ENCODE assay signal across 9 cellular contexts in the genomic region with DNA sequence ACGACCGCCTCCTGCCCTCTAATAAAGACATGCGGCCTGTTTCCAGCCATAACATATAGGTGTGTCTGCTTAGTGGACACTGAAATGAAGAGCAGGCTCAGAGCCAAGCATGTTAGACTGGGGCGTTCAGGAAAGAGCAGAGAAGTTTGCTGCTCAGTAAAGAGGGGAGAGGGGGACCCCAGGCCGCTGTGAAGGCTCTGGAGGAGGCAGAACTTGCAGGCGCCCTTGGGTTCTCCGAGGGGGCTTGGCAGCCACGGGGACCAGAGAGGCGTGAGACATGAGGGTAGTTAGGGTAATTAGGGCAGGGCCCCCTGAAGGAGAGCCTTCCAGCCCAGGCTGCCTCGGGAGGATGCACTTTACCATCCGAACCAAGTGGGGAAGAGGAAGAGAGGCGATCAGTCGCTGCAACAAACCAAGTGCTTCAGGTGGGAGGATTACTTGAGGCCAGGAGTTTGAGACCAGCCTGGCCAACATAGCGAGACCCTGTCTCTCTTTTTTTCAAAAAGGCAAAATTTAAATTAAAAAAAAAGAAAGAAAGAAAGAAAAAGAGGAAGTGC. TPM values are rescaled to one million over a fixed set of nuclear protein-coding genes. Genes with fewer than 3 reads are reported as not detected.
DNase-seq lines count a peak whose midpoint lies in the region; TF ChIP-seq lines count a peak whose summit lies in the region.
"Had no signal": no experiment of that assay in that cellular context is flagged by ENCODE, and none has a peak within 500 bp of the region (broad histone marks: within the 10 kb centered on the region; RNA-seq: fewer than 3 reads in every experiment).

No MANE protein-coding gene starts in this region.

- intact Hi-C loops in activated naive CD4-positive, alpha-beta T cell treated with anti-CD3 and anti-CD28 coated beads for 36 hours (cut with micrococcal nuclease) = loop anchor here (1.0 to 10.0 kb wide), 9 partner anchors 9 to 913 kb away; a partner anchor contains a TSS
- intact Hi-C loops in ascending aorta (cut with DNase I) = no loop called here

- no peaks in the 10 kb centered on the region for H3K36me3 ChIP-seq in ascending aorta
- no peaks in the 10 kb centered on the region for H3K36me3 ChIP-seq in mesendoderm (ENCODE audit: control insufficient read depth, insufficient read depth, low read length)

- H2BK15ac ChIP-seq in mesendoderm (replicated peaks; ENCODE audit: low read depth) = no peak overlapping the region

- H3K4me3 Mint-ChIP-seq in activated naive CD4-positive, alpha-beta T cell treated with anti-CD3 and anti-CD28 coated beads for 36 hours = peak overlapping the region; percentile 85
- peak overlapping the region; percentile 90 for H3K4me3 Mint-ChIP-seq in type B pancreatic cell

- no peaks in the 10 kb centered on the region for H3K79me2 ChIP-seq in mesendoderm (ENCODE audit: control insufficient read depth, insufficient read depth, low read length)

- WGBS in mesendoderm (ENCODE audit: extremely low coverage, insufficient coverage, low lambda C conversion rate) = no CpG with 5 or more reads among the region's 14 CpGs

- no peak for TF ChIP-seq CTCF in ascending aorta (IDR thresholded peaks at IDR 0.05)
- TF ChIP-seq CTCF in type B pancreatic cell (conservative IDR thresholded peaks at IDR 0.05) = no peak
- no peak for TF ChIP-seq CTCF in foreskin fibroblast (IDR thresholded peaks at IDR 0.05; ENCODE audit: low read depth, low read length)

- H3K4me2 ChIP-seq in mesendoderm (ENCODE audit: low read length) = no peak overlapping the region

- H3K27me3 Mint-ChIP-seq in activated naive CD4-positive, alpha-beta T cell treated with anti-CD3 and anti-CD28 coated beads for 36 hours (ENCODE audit: low read depth) = no peaks in the 10 kb centered on the region
- H3K27me3 Mint-ChIP-seq in type B pancreatic cell = peaks cover 21% of the 10 kb centered on the region

- H3K23ac ChIP-seq in mesendoderm (ENCODE audit: low read length) = no peak overlapping the region

- H3K36me3 Mint-ChIP-seq in activated naive CD4-positive, alpha-beta T cell treated with anti-CD3 and anti-CD28 coated beads for 36 hours (ENCODE audit: low read depth) = no peaks in the 10 kb centered on the region
- no peaks in the 10 kb centered on the region for H3K36me3 Mint-ChIP-seq in type B pancreatic cell

- H3K4ac ChIP-seq in mesendoderm (ENCODE audit: low read depth, low read length) = no peak overlapping the region

- H3K18ac ChIP-seq in mesendoderm (ENCODE audit: low read length) = no peak overlapping the region

- no peak overlapping the region for H4K8ac ChIP-seq in mesendoderm (ENCODE audit: low read depth, low read length)

- H3K27me3 ChIP-seq in ascending aorta (no peaks in the 10 kb centered on the region), mesendoderm (ENCODE audit: insufficient read depth, low read length, poor library complexity) (no peaks in the 10 kb centered on the region)

- H3K4me3 ChIP-seq in ascending aorta (peak overlapping the region; percentile 72 to 78), mesendoderm (ENCODE audit: low read length) (no peak overlapping the region), foreskin fibroblast (ENCODE audit: low read depth in 1 of 2, low read length in 2 of 2) (peak overlapping the region in 1 of 2 donors; percentile 40)

- H3K4me1 Mint-ChIP-seq in activated naive CD4-positive, alpha-beta T cell treated with anti-CD3 and anti-CD28 coated beads for 36 hours (ENCODE audit: low read depth) = peaks cover 19% of the 10 kb centered on the region
- H3K4me1 Mint-ChIP-seq in type B pancreatic cell (ENCODE audit: unreplicated experiment) = peaks cover 23% of the 10 kb centered on the region

- H2BK120ac ChIP-seq in mesendoderm (ENCODE audit: low read depth, low read length) = no peak overlapping the region

- H3K27ac Mint-ChIP-seq in activated naive CD4-positive, alpha-beta T cell treated with anti-CD3 and anti-CD28 coated beads for 36 hours = no peak overlapping the region
- H3K27ac Mint-ChIP-seq in type B pancreatic cell = no peak overlapping the region

- H3K56ac ChIP-seq in mesendoderm (ENCODE audit: low read length) = peak overlapping the region; percentile 87

- H3K4me1 ChIP-seq in ascending aorta = peaks cover 0 to 7% of the 10 kb centered on the region in 2 donors
- H3K4me1 ChIP-seq in mesendoderm (ENCODE audit: control insufficient read depth, low read depth, low read length) = no peaks in the 10 kb centered on the region

- H3K9me3 Mint-ChIP-seq in activated naive CD4-positive, alpha-beta T cell treated with anti-CD3 and anti-CD28 coated beads for 36 hours = no peaks in the 10 kb centered on the region
- H3K9me3 Mint-ChIP-seq in type B pancreatic cell = no peaks in the 10 kb centered on the region

- H3K9ac ChIP-seq in mesendoderm (ENCODE audit: low read length) = peak overlapping the region; percentile 72

- no peak overlapping the region for H4K5ac ChIP-seq in mesendoderm (ENCODE audit: low read length)

- no peak overlapping the region for H3K27ac ChIP-seq in ascending aorta
- H3K27ac ChIP-seq in mesendoderm (ENCODE audit: low read depth, low read length) = no peak overlapping the region

- no peaks in the 10 kb centered on the region for H3K9me3 ChIP-seq in ascending aorta

- no peaks in the 10 kb centered on the region for H3K79me1 ChIP-seq in mesendoderm (ENCODE audit: low read length)

- CTCF ChIA-PET in activated naive CD4-positive, alpha-beta T cell treated with anti-CD3 and anti-CD28 coated beads for 36 hours (lab: Charles Lee) = interaction anchor here (1.4 kb wide), 1 partner anchor 10 kb away, joined by 13 read pairs; no protein-coding TSS in a partner anchor

- H2AK5ac ChIP-seq in mesendoderm (ENCODE audit: low read length) = no peak overlapping the region

- no peak overlapping the region for H2BK5ac ChIP-seq in mesendoderm (ENCODE audit: low read length)

- no peak for DNase-seq in activated naive CD4-positive, alpha-beta T cell treated with anti-CD3 and anti-CD28 coated beads for 36 hours
- DNase-seq in activated naive CD4-positive, alpha-beta T cell (lab: John Stamatoyannopoulos, UW) = no peak
- DNase-seq in ascending aorta (ENCODE audit: low spot score in 2 of 2) (no peak), mesendoderm (no peak), type B pancreatic cell (ENCODE audit: extremely low spot score, unreplicated experiment) (no peak), foreskin fibroblast (no peak), globus pallidus (ENCODE audit: low spot score) (no peak), SIG-M5 (lab: John Stamatoyannopoulos, UW) (no peak)
- DNase-seq: NCI-H2029 had no signal

RNA-seq across cellular contexts. Expression of a gene that starts 46.6 kb away (rescaled TPM):
- total RNA-seq in activated naive CD4-positive, alpha-beta T cell treated with anti-CD3 and anti-CD28 coated beads for 36 hours = 10 to 100 TPM; 26.5 to 26.7 TPM
- total RNA-seq in ascending aorta = 34.5 TPM
- polyA plus RNA-seq in mesendoderm (2013, experiment 1 of 2) = 12.5 TPM
- polyA plus RNA-seq in mesendoderm (2013, experiment 2 of 2) = 12.1 TPM
- 29.7 and 57.5 TPM in 2 replicates for total RNA-seq in type B pancreatic cell (ENCODE audit: low replicate concordance)
